1 cellular context compared by ENCODE assay signal in genomic region chr17:64147110-64148016, GRCh38.
TF ChIP-seq lines count a peak whose summit lies in the region.

No MANE protein-coding gene starts in this region.

TF ChIP-seq in HepG2, 621 proteins besides CTCF, POLR2A, EP300 and RAD21 (continued from another document and continues in another):
- TF ChIP-seq ERF (CRISPR knock-in tag; IDR thresholded peaks at IDR 0.05) (0 out of 2 replicates have a peak, but pooled peaks have one; percentile 7), NCOA2 (CRISPR knock-in tag; IDR thresholded peaks at IDR 0.05) (0 out of 2 replicates have a peak, but pooled peaks have one; percentile 29), ZNF644 (CRISPR knock-in tag; IDR thresholded peaks at IDR 0.05; ENCODE audit: low read depth) (no peak), IRF1 (CRISPR knock-in tag; IDR thresholded peaks at IDR 0.05; ENCODE audit: low read depth) (no peak), SRSF4 (IDR thresholded peaks at IDR 0.05; ENCODE audit: low read depth, low read length, poor library complexity, severe bottlenecking) (peak; percentile 86), ZFP36L2 (CRISPR knock-in tag; IDR thresholded peaks at IDR 0.05) (no peak), MXD4 (CRISPR knock-in tag; IDR thresholded peaks at IDR 0.05) (peak; percentile 42; the same call in 1 of the 2 replicates), ZBTB2 (CRISPR knock-in tag; IDR thresholded peaks at IDR 0.05; ENCODE audit: low read depth) (no peak), TBL1XR1 (IDR thresholded peaks at IDR 0.05; ENCODE audit: borderline replicate concordance, low read length, partially characterized antibody) (no peak), MED8 (CRISPR knock-in tag; IDR thresholded peaks at IDR 0.05; ENCODE audit: insufficient replicate concordance) (peak; percentile 16), NFKB2 (CRISPR knock-in tag; IDR thresholded peaks at IDR 0.05; ENCODE audit: borderline replicate concordance) (no peak), ZNF674 (CRISPR knock-in tag; IDR thresholded peaks at IDR 0.05; ENCODE audit: low read depth) (no peak), FOXA1 (IDR thresholded peaks at IDR 0.05) (no peak), FOXA1 (CRISPR knock-in tag; IDR thresholded peaks at IDR 0.05) (0 out of 2 replicates have a peak, but pooled peaks have one; percentile 15), GFI1 (CRISPR knock-in tag; IDR thresholded peaks at IDR 0.05; ENCODE audit: borderline replicate concordance) (no peak), ATF4 (CRISPR knock-in tag; IDR thresholded peaks at IDR 0.05) (peak; percentile 31 to 79), NFIB (CRISPR knock-in tag; IDR thresholded peaks at IDR 0.05; ENCODE audit: borderline replicate concordance) (no peak), ZNF282 (IDR thresholded peaks at IDR 0.05; ENCODE audit: partially characterized antibody) (no peak), MAFK (conservative IDR thresholded peaks at IDR 0.05 in 1 of 2, IDR thresholded peaks at IDR 0.05 in 1 of 2; ENCODE audit: low read length in 2 of 2) (no peak), CBFB (CRISPR knock-in tag; IDR thresholded peaks at IDR 0.05) (no peak), CHCHD3 (CRISPR knock-in tag; IDR thresholded peaks at IDR 0.05) (no peak; the same call in 1 of the 2 replicates), MLLT10 (CRISPR knock-in tag; IDR thresholded peaks at IDR 0.05) (no peak), ATF1 (CRISPR knock-in tag; IDR thresholded peaks at IDR 0.05) (peak; percentile 30), ZNF260 (CRISPR knock-in tag; IDR thresholded peaks at IDR 0.05; ENCODE audit: borderline replicate concordance, low read depth) (no peak), ZNF264 (CRISPR knock-in tag; IDR thresholded peaks at IDR 0.05) (0 out of 2 replicates have a peak, but pooled peaks have one; percentile 26), SP140L (CRISPR knock-in tag; IDR thresholded peaks at IDR 0.05; ENCODE audit: borderline replicate concordance) (no peak; the same call in 1 of the 2 replicates), NR2F1 (CRISPR knock-in tag; IDR thresholded peaks at IDR 0.05) (0 out of 4 replicates have a peak, but pooled peaks of 1 of the 2 experiments have one; percentile 2), HOXA7 (CRISPR knock-in tag; IDR thresholded peaks at IDR 0.05) (no peak), ATM (IDR thresholded peaks at IDR 0.05; ENCODE audit: borderline replicate concordance) (no peak), ZNF713 (CRISPR knock-in tag; IDR thresholded peaks at IDR 0.05) (no peak), ZNF121 (CRISPR knock-in tag; IDR thresholded peaks at IDR 0.05) (no peak; the same call in 1 of the 2 replicates), FOXK1 (CRISPR knock-in tag; IDR thresholded peaks at IDR 0.05; ENCODE audit: borderline replicate concordance, low read depth) (0 out of 2 replicates have a peak, but pooled peaks have one; percentile 29), ZNF318 (CRISPR knock-in tag; IDR thresholded peaks at IDR 0.05) (0 out of 2 replicates have a peak, but pooled peaks have one; percentile 16), ZNF503 (CRISPR knock-in tag; IDR thresholded peaks at IDR 0.05) (peak; percentile 37; the same call in 1 of the 2 replicates), MTF1 (CRISPR knock-in tag; IDR thresholded peaks at IDR 0.05) (no peak), IRF9 (CRISPR knock-in tag; IDR thresholded peaks at IDR 0.05; ENCODE audit: borderline replicate concordance) (no peak), BRF2 (CRISPR knock-in tag; IDR thresholded peaks at IDR 0.05) (no peak; the same call in 1 of the 2 replicates), THRA (CRISPR knock-in tag; IDR thresholded peaks at IDR 0.05; ENCODE audit: borderline replicate concordance) (no peak; the same call in 1 of the 2 replicates), ZNF629 (CRISPR knock-in tag; conservative IDR thresholded peaks at IDR 0.05) (0 out of 2 replicates have a peak, but pooled peaks have one; percentile 29)
